ENCODE assay signal across 18 cellular contexts in the genomic region with DNA sequence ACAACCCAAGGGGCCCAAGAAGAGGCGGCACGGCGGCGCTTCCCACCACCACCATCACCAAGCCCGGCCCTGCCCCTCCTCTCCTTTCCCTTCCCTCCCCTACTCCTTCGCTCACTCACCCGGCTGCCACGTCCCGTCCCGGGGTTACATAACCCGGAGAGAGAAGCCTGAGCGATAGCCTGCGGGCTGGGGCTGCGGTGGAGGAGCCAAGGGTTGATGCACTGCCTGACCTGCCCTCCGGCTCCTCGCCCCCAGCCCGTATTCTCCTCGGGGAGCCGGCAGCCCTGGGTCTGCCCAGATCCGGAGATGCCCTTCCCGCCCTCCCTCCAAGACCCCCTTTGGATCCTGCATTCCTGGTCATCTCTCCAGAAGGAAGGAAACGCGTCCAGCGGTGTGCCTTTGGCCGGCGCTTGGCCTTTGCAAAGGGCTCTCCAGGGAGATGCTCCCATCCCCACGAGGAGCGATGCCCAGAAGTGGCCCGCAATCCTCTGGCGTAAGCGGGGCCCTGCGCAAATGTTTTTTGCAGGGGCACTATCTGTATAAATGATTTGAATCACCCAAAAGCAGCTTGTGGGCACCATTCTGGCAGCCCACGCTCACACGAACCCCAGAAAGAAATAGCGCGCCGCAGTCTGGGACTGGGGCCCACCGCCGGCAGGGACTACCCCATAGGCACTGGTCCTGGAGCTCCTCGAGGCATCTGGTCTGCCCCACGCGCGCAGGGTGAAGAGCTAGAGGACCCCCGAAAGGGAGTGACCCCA. TPM values are rescaled to one million over a fixed set of nuclear protein-coding genes. Genes with fewer than 3 reads are reported as not detected.
DNase-seq lines count a peak whose midpoint lies in the region; ATAC-seq and TF ChIP-seq lines count a peak whose summit lies in the region.
"Had no signal": no experiment of that assay in that cellular context is flagged by ENCODE, and none has a peak within 500 bp of the region (broad histone marks: within the 10 kb centered on the region; RNA-seq: fewer than 3 reads in every experiment).

No MANE protein-coding gene starts in this region.

- DNase-seq in AG08395 (ENCODE audit: low spot score): peak; percentile 35
- peak; percentile 47 for DNase-seq in H9
- no peak for DNase-seq in foreskin keratinocyte
- DNase-seq in mesenchymal stem cell: peak; percentile 22
- DNase-seq in body of pancreas: no peak
- no peak for DNase-seq in amygdala (lab: John Stamatoyannopoulos, UW)
- no peak for DNase-seq in NCI-H146 treated with DMSO at 0.1 percent for 48 hours (lab: John Stamatoyannopoulos, UW; ENCODE audit: unreplicated experiment)
- DNase-seq: activated effector memory CD4-positive, alpha-beta T cell treated with anti-CD3 and anti-CD28 coated beads, Interleukin-2, amount 50 U/mL, for 16 hours; BE2C; GOT3; NCI-H226; stimulated activated CD4-positive, alpha-beta T cell treated with anti-CD3 and anti-CD28 coated beads, Interleukin-4, amount 100 ng/mL, for 1 hour had no signal

- H3K9ac ChIP-seq in H9 (ENCODE audit: extremely low read depth, insufficient read length, low read length) (no peak overlapping the region), mesenchymal stem cell (ENCODE audit: low read length) (peak overlapping the region; percentile 36)

- H3K9me3 ChIP-seq in H9 (ENCODE audit: control insufficient read depth, low read depth, low read length) (no peaks in the 10 kb centered on the region), mesenchymal stem cell (ENCODE audit: control insufficient read depth, low read length) (no peaks in the 10 kb centered on the region), body of pancreas (no peaks in the 10 kb centered on the region)
- H3K9me3 ChIP-seq: BE2C, prostate gland had no signal

- H2BK15ac ChIP-seq in H9 (ENCODE audit: low read depth, low read length): no peak overlapping the region
- H2BK15ac ChIP-seq in mesenchymal stem cell (ENCODE audit: low read depth, poor library complexity, severe bottlenecking): peak overlapping the region; percentile 4

- no peak for TF ChIP-seq CTCF in H9 (conservative IDR thresholded peaks at IDR 0.05)
- no peak for TF ChIP-seq CTCF in foreskin keratinocyte (conservative IDR thresholded peaks at IDR 0.05)
- TF ChIP-seq CTCF in body of pancreas (IDR thresholded peaks at IDR 0.05): no peak

- H4K8ac ChIP-seq in H9 (replicated peaks; ENCODE audit: insufficient read length, low read depth, low read length) (no peak overlapping the region), mesenchymal stem cell (ENCODE audit: low read length) (peak overlapping the region; percentile 14)

- no peak overlapping the region for H3K23ac ChIP-seq in H9 (ENCODE audit: insufficient read length, low read depth, low read length)
- H3K23ac ChIP-seq in mesenchymal stem cell (ENCODE audit: low read length in 2 of 2): no peak overlapping the region

- H2AK5ac ChIP-seq in H9 (ENCODE audit: insufficient read length, low read length): no peak overlapping the region
- no peak overlapping the region for H2AK5ac ChIP-seq in mesenchymal stem cell (ENCODE audit: low read length, severe bottlenecking)

- no peak overlapping the region for H3K56ac ChIP-seq in H9 (ENCODE audit: insufficient read length, low read depth, low read length)

- TF ChIP-seq POLR2A in body of pancreas (IDR thresholded peaks at IDR 0.05): no peak

- H2BK12ac ChIP-seq in H9 (ENCODE audit: insufficient read length, low read depth, low read length): no peak overlapping the region
- peak overlapping the region in 1 of 2 experiments; percentile 25 for H2BK12ac ChIP-seq in mesenchymal stem cell (ENCODE audit: low read length in 2 of 2)

- peaks cover 78% of the 10 kb centered on the region for H3K27me3 Mint-ChIP-seq in H9 (ENCODE audit: low read depth)

- H3K36me3 Mint-ChIP-seq in H9 (ENCODE audit: insufficient read depth in 1 of 3, low read depth in 3 of 3): peaks cover 0 to under 1% (median 0%) of the 10 kb centered on the region in 3 experiments; a peak in 1 of 7 replicates
- H3K36me3 Mint-ChIP-seq: stimulated activated effector memory CD8-positive, alpha-beta T cell treated with anti-CD3 and anti-CD28 coated beads, Interleukin-12 subunit alpha, Interleukin-12 subunit beta, amount 100 ng/mL, for 72 hours had no signal

- peaks cover 22 to 31% of the 10 kb centered on the region in 2 experiments for H3K4me1 Mint-ChIP-seq in H9

- no CpG with 5 or more reads among the region's 44 CpGs for WGBS in H9 (ENCODE audit: extremely low coverage, insufficient read length, low lambda C conversion rate)
- WGBS in mesenchymal stem cell: 11% methylated on average over 44 of the region's 44 CpGs
- 0 to 10% methylated on average over 9 to 44 of the region's 44 CpGs for WGBS in body of pancreas, 2 donors

- H2BK120ac ChIP-seq in H9 (ENCODE audit: low read depth, low read length, poor library complexity, severe bottlenecking) (no peak overlapping the region), mesenchymal stem cell (ENCODE audit: low read depth, low read length) (no peak overlapping the region)

- H3K36me3 ChIP-seq in mesenchymal stem cell (ENCODE audit: control insufficient read depth in 1 of 2, insufficient read depth in 2 of 2, low read depth in 1 of 2, low read length in 2 of 2) (peaks cover 0 to 5% of the 10 kb centered on the region in 2 experiments), body of pancreas (replicated peaks in 1 of 2; ENCODE audit: insufficient read depth in 1 of 2, low read depth in 2 of 2) (no peaks in the 10 kb centered on the region)
- H3K36me3 ChIP-seq: BE2C, cardiac muscle cell, prostate gland had no signal

- H4K5ac ChIP-seq in H9 (ENCODE audit: insufficient read length, low read depth, low read length): no peak overlapping the region

- H3K4me2 ChIP-seq in H9 (ENCODE audit: insufficient read depth, insufficient read length, low read length) (peak overlapping the region; percentile 63), mesenchymal stem cell (ENCODE audit: low read length, poor library complexity, severe bottlenecking) (peak overlapping the region; percentile 11)

- H3K79me2 ChIP-seq in H9 (ENCODE audit: insufficient read depth, low read length): no peaks in the 10 kb centered on the region

- H3K4ac ChIP-seq in H9 (ENCODE audit: low read depth, low read length) (no peak overlapping the region), mesenchymal stem cell (ENCODE audit: low read depth in 1 of 2, low read length in 2 of 2) (no peak overlapping the region)

- H3K79me1 ChIP-seq in H9 (ENCODE audit: insufficient read depth, low read depth, low read length, poor library complexity, severe bottlenecking) (no peaks in the 10 kb centered on the region), mesenchymal stem cell (replicated peaks; ENCODE audit: low read length, poor library complexity, severe bottlenecking) (no peaks in the 10 kb centered on the region)

- intact Hi-C loops in body of pancreas (cut with DNase I): no loop called here

- H3K18ac ChIP-seq in H9 (ENCODE audit: insufficient read length, low read depth, low read length) (no peak overlapping the region), mesenchymal stem cell (ENCODE audit: low read depth in 1 of 2, low read length in 2 of 2) (peak overlapping the region in 1 of 2 experiments; percentile 24)

- no peak overlapping the region for H2AFZ ChIP-seq in H9 (ENCODE audit: low read length)
- no peak overlapping the region for H2AFZ ChIP-seq in mesenchymal stem cell (ENCODE audit: low read depth, low read length)

- no peak overlapping the region for H2BK20ac ChIP-seq in H9 (ENCODE audit: low read depth, low read length, poor library complexity, severe bottlenecking)

- H4K20me1 ChIP-seq in H9 (ENCODE audit: control insufficient read depth, insufficient read depth, insufficient read length): no peaks in the 10 kb centered on the region

- peaks cover 7% of the 10 kb centered on the region for H3K23me2 ChIP-seq in H9 (ENCODE audit: insufficient read length, low read depth, low read length, poor library complexity, severe bottlenecking)

- H3K14ac ChIP-seq in H9 (ENCODE audit: insufficient read depth, low read length): no peak overlapping the region
- peak overlapping the region in 1 of 2 experiments; percentile 65 for H3K14ac ChIP-seq in mesenchymal stem cell (ENCODE audit: low read length in 2 of 2)

- peaks cover 3 to 5% of the 10 kb centered on the region in 2 experiments; a peak in 3 of 5 replicates for H3K9me3 Mint-ChIP-seq in H9
- H3K9me3 Mint-ChIP-seq: stimulated activated effector memory CD8-positive, alpha-beta T cell treated with anti-CD3 and anti-CD28 coated beads, Interleukin-12 subunit alpha, Interleukin-12 subunit beta, amount 100 ng/mL, for 72 hours had no signal

- H2BK5ac ChIP-seq in H9 (ENCODE audit: insufficient read length, low read length) (no peak overlapping the region), mesenchymal stem cell (ENCODE audit: low read depth, low read length, poor library complexity, severe bottlenecking) (no peak overlapping the region)

- peak overlapping the region in 1 of 2 experiments; percentile 28; a peak in 1 of 5 replicates for H3K4me3 Mint-ChIP-seq in H9
- H3K4me3 Mint-ChIP-seq: stimulated activated effector memory CD8-positive, alpha-beta T cell treated with anti-CD3 and anti-CD28 coated beads, Interleukin-12 subunit alpha, Interleukin-12 subunit beta, amount 100 ng/mL, for 72 hours had no signal

- H3K4me3 ChIP-seq in mesenchymal stem cell (ENCODE audit: insufficient read depth in 1 of 2, low read depth in 1 of 2, low read length in 2 of 2): peak overlapping the region in 1 of 2 experiments; percentile 64
- no peak overlapping the region for H3K4me3 ChIP-seq in body of pancreas
- H3K4me3 ChIP-seq: cardiac muscle cell, prostate gland had no signal

- H4K91ac ChIP-seq in H9 (ENCODE audit: insufficient read length, low read depth, low read length) (no peak overlapping the region), mesenchymal stem cell (ENCODE audit: low read length) (no peak overlapping the region)

- no peak overlapping the region for H3K27ac Mint-ChIP-seq in H9
- H3K27ac Mint-ChIP-seq: stimulated activated effector memory CD8-positive, alpha-beta T cell treated with anti-CD3 and anti-CD28 coated beads, Interleukin-12 subunit alpha, Interleukin-12 subunit beta, amount 100 ng/mL, for 72 hours had no signal

- no peak overlapping the region for H3K27ac ChIP-seq in H9 (ENCODE audit: insufficient read length, low read depth, low read length)
- no peak overlapping the region for H3K27ac ChIP-seq in foreskin keratinocyte
- no peak overlapping the region for H3K27ac ChIP-seq in mesenchymal stem cell (ENCODE audit: low read length, poor library complexity, severe bottlenecking)
- no peak overlapping the region for H3K27ac ChIP-seq in body of pancreas
- H3K27ac ChIP-seq: cardiac muscle cell, prostate gland, RWPE1 had no signal

- peaks cover 42% of the 10 kb centered on the region for H3K27me3 ChIP-seq in H9 (ENCODE audit: insufficient read depth, low read length)
- H3K27me3 ChIP-seq in foreskin keratinocyte: peaks cover 88% of the 10 kb centered on the region
- H3K27me3 ChIP-seq in mesenchymal stem cell (ENCODE audit: control insufficient read depth in 1 of 2, insufficient read depth in 1 of 2, low read length in 2 of 2): peaks cover 40 to 66% of the 10 kb centered on the region in 2 experiments
- H3K27me3 ChIP-seq in body of pancreas: peaks cover 0 to 14% of the 10 kb centered on the region in 2 donors

- no peak overlapping the region for H3T11ph ChIP-seq in H9 (ENCODE audit: low read length)

- peak; percentile 15 for ATAC-seq in foreskin keratinocyte
- no peak for ATAC-seq in body of pancreas
- no peak for ATAC-seq in GM19452 (IDR thresholded peaks at IDR 0.05; ENCODE audit: unreplicated experiment)
- ATAC-seq: stimulated activated effector memory CD8-positive, alpha-beta T cell treated with anti-CD3 and anti-CD28 coated beads, Interleukin-12 subunit alpha, Interleukin-12 subunit beta, amount 100 ng/mL, for 72 hours had no signal

- H3K4me1 ChIP-seq in H9 (ENCODE audit: insufficient read depth, low read length) (peaks cover 7% of the 10 kb centered on the region; the same call in 1 of the 2 replicates), foreskin keratinocyte (no peaks in the 10 kb centered on the region), mesenchymal stem cell (ENCODE audit: control insufficient read depth, insufficient read depth, low read depth, low read length) (peaks cover 19% of the 10 kb centered on the region), body of pancreas (peaks cover 15% of the 10 kb centered on the region)
- H3K4me1 ChIP-seq: BE2C, prostate gland had no signal

RNA-seq across cellular contexts. Expression of a gene that starts 4.7 kb away (rescaled TPM):
- total RNA-seq in H9 (2021): 69.0 and 70.0 TPM in 2 replicates
- not detected in 2 replicates for total RNA-seq in foreskin keratinocyte
- polyA plus RNA-seq in foreskin keratinocyte: not detected in 2 replicates
- 7.2 TPM for polyA plus RNA-seq in mesenchymal stem cell (2013, experiment 1 of 2)
- polyA plus RNA-seq in mesenchymal stem cell (2013, experiment 2 of 2): 7.2 TPM
- 1 to 10 TPM; 2.3 to 4.9 TPM for total RNA-seq in body of pancreas
- total RNA-seq: MCF 10A had no signal

RNA-seq across cellular contexts. Expression of a gene that starts 9.7 kb away (rescaled TPM):
- total RNA-seq in H9 (2021) (not detected in 2 replicates), foreskin keratinocyte (not detected in 2 replicates), body of pancreas (not detected)
- not detected in 2 replicates for polyA plus RNA-seq in foreskin keratinocyte
- 0.18 TPM for polyA plus RNA-seq in mesenchymal stem cell (2013, experiment 1 of 2)
- 0.11 TPM for polyA plus RNA-seq in mesenchymal stem cell (2013, experiment 2 of 2)
- total RNA-seq: cardiac muscle cell, MCF 10A had no signal
- polyA plus RNA-seq: cardiac muscle cell had no signal

RNA-seq across cellular contexts. Expression of a gene that starts 11.1 kb away (rescaled TPM):
- total RNA-seq in H9 (2021): not detected in 2 replicates
- total RNA-seq in foreskin keratinocyte: not detected in 2 replicates
- not detected in 2 replicates for polyA plus RNA-seq in foreskin keratinocyte
- polyA plus RNA-seq in mesenchymal stem cell (2013, experiment 1 of 2): not detected
- not detected for polyA plus RNA-seq in mesenchymal stem cell (2013, experiment 2 of 2)
- total RNA-seq in body of pancreas: not detected
- total RNA-seq: cardiac muscle cell, MCF 10A, prostate gland had no signal

RNA-seq across cellular contexts. Expression of a gene that starts 35.4 kb away (rescaled TPM):
- total RNA-seq in H9 (2021) (27.2 and 30.8 TPM in 2 replicates), foreskin keratinocyte (7.9 and 9.8 TPM in 2 replicates), body of pancreas (10 to 100 TPM; 26.5 to 48.1 TPM)
- polyA plus RNA-seq in foreskin keratinocyte: 9.8 and 11.1 TPM in 2 replicates
- polyA plus RNA-seq in mesenchymal stem cell (2013, experiment 1 of 2): 44.6 TPM
- 43.2 TPM for polyA plus RNA-seq in mesenchymal stem cell (2013, experiment 2 of 2)

RNA-seq across cellular contexts. Expression of a gene that starts 35.4 kb away (rescaled TPM):
- total RNA-seq in H9 (2021) (31.6 and 32.1 TPM in 2 replicates), foreskin keratinocyte (25.8 and 28.1 TPM in 2 replicates), body of pancreas (10 to 100 TPM; 21.3 to 25.4 TPM)
- 26.5 and 27.8 TPM in 2 replicates for polyA plus RNA-seq in foreskin keratinocyte
- 25.8 TPM for polyA plus RNA-seq in mesenchymal stem cell (2013, experiment 1 of 2)
- polyA plus RNA-seq in mesenchymal stem cell (2013, experiment 2 of 2): 22.7 TPM

Comparison
In these comparisons a context has a peak if more than half of its experiments do, and no peak if none do; other contexts are left out.
1. DNase-seq: peak in AG08395 (single experiment), H9 (single experiment) and mesenchymal stem cell (single experiment); none in foreskin keratinocyte (0 of 2), body of pancreas (0 of 4), amygdala (0 of 56) and NCI-H146 treated with DMSO at 0.1 percent for 48 hours (single experiment).
2. RNA of a gene that starts 4.7 kb away (total RNA-seq): 69.0 to 70.0 TPM in H9; 2.3 to 4.9 TPM in body of pancreas and not detected in foreskin keratinocyte; every median in the first group is over 10 times any median in the second.